ENCODE assay signal across 8 cellular contexts in genomic region chr12:108731105-108731865, GRCh38. TPM values are rescaled to one million over a fixed set of nuclear protein-coding genes. Genes with fewer than 3 reads are reported as not detected.
DNase-seq lines count a peak whose midpoint lies in the region; ATAC-seq and TF ChIP-seq lines count a peak whose summit lies in the region.

Gene CORO1C (minus strand): TSS chr12:108731518. CDS start chr12:108701318, 30,200 bp downstream.

- peaks cover 41 to 74% (median 54%) of the 10 kb centered on the region in 10 experiments for H3K4me1 ChIP-seq in BLaER1 treated with 17β-estradiol and CSF1 and Interleukin-3, amounts not matched to agents 10 nM and 100 nM
- H3K4me1 ChIP-seq in left lung, result peaks cover 9 to 63% of the 10 kb centered on the region in 2 donors

- intact Hi-C loops in left lung (cut with DNase I), result no loop called here

- TF ChIP-seq CTCF in left lung (IDR thresholded peaks at IDR 0.05), result peak; percentile 68 to 95

- peak within 1 kb of the TSS; percentile 76 to 96 (median 82) for H3K4me3 ChIP-seq in BLaER1 treated with 17β-estradiol and CSF1 and Interleukin-3, amounts not matched to agents 10 nM and 100 nM
- H3K4me3 ChIP-seq in left lung, result peak within 1 kb of the TSS; percentile 75 to 81

- H3K9ac ChIP-seq in BLaER1 treated with 17β-estradiol and CSF1 and Interleukin-3, amounts not matched to agents 10 nM and 100 nM, result peak within 1 kb of the TSS; percentile 87 to 96 (median 91)

- peak within 1 kb of the TSS; percentile 66 to 96 (median 91) for H3K4me2 ChIP-seq in BLaER1 treated with 17β-estradiol and CSF1 and Interleukin-3, amounts not matched to agents 10 nM and 100 nM

- H3K36me3 ChIP-seq in BLaER1 treated with 17β-estradiol and CSF1 and Interleukin-3, amounts not matched to agents 10 nM and 100 nM, result peaks cover 0 to 9% (median 0%) of the 10 kb centered on the region in 11 experiments; a peak in 5 of 22 replicates
- H3K36me3 ChIP-seq in left lung, result no peaks in the 10 kb centered on the region

- H3K27ac ChIP-seq in BLaER1 treated with 17β-estradiol and CSF1 and Interleukin-3, amounts not matched to agents 10 nM and 100 nM, result peak within 1 kb of the TSS; percentile 86 to 93 (median 87)
- H3K27ac ChIP-seq in left lung, result peak within 1 kb of the TSS; percentile 93 to 96

- no peaks in the 10 kb centered on the region for H3K27me3 ChIP-seq in BLaER1 treated with 17β-estradiol and CSF1 and Interleukin-3, amounts not matched to agents 10 nM and 100 nM
- no peaks in the 10 kb centered on the region for H3K27me3 ChIP-seq in left lung

- DNase-seq in GM19240 (ENCODE audit: insufficient read length, low spot score) (peak; percentile 79), NCI-H526 treated with DMSO at 0.1 percent for 48 hours (lab: John Stamatoyannopoulos, UW) (peak; percentile 93), dedifferentiated amniotic fluid mesenchymal stem cell (ENCODE audit: extremely low spot score) (peak; percentile 93), left lung (peak; percentile 97 to 99)
- peak; percentile 94 for DNase-seq in activated CD4-positive, alpha-beta T cell treated with anti-CD3 and anti-CD28 coated beads, Interleukin-2, amount 50 U/mL, for 1 hour
- peak; percentile 93 to 98 for DNase-seq in stimulated activated CD4-positive, alpha-beta T cell treated with anti-CD3 and anti-CD28 coated beads, Interleukin-2, amount 100 ng/mL, for 48 hours

- H4K20me1 ChIP-seq in BLaER1 treated with 17β-estradiol and CSF1 and Interleukin-3, amounts not matched to agents 10 nM and 100 nM, result peaks cover 0 to 40% (median 21%) of the 10 kb centered on the region in 11 experiments; a peak in 10 of 22 replicates

- H3K9me3 ChIP-seq in BLaER1 treated with 17β-estradiol and CSF1 and Interleukin-3, amounts not matched to agents 10 nM and 100 nM (replicated peaks in 1 of 11), result no peaks in the 10 kb centered on the region
- H3K9me3 ChIP-seq in left lung, result no peaks in the 10 kb centered on the region

- peak; percentile 66 for ATAC-seq in HG03460 (IDR thresholded peaks at IDR 0.05; ENCODE audit: unreplicated experiment)
- peak; percentile 89 for ATAC-seq in left lung

RNA-seq across cellular contexts. Expression of gene CORO1C, which starts in this region (rescaled TPM):
- 100 to 1,000 TPM; 224 to 282 TPM for total RNA-seq in left lung

Comparison
In these comparisons a context has a peak if more than half of its experiments do, and no peak if none do; other contexts are left out.
1. Peak in every context shown above with its lines: DNase-seq, ATAC-seq, H3K4me3 ChIP-seq and H3K27ac ChIP-seq.